Comparison of ENCODE assay signal across 8 cellular contexts in the genomic region with DNA sequence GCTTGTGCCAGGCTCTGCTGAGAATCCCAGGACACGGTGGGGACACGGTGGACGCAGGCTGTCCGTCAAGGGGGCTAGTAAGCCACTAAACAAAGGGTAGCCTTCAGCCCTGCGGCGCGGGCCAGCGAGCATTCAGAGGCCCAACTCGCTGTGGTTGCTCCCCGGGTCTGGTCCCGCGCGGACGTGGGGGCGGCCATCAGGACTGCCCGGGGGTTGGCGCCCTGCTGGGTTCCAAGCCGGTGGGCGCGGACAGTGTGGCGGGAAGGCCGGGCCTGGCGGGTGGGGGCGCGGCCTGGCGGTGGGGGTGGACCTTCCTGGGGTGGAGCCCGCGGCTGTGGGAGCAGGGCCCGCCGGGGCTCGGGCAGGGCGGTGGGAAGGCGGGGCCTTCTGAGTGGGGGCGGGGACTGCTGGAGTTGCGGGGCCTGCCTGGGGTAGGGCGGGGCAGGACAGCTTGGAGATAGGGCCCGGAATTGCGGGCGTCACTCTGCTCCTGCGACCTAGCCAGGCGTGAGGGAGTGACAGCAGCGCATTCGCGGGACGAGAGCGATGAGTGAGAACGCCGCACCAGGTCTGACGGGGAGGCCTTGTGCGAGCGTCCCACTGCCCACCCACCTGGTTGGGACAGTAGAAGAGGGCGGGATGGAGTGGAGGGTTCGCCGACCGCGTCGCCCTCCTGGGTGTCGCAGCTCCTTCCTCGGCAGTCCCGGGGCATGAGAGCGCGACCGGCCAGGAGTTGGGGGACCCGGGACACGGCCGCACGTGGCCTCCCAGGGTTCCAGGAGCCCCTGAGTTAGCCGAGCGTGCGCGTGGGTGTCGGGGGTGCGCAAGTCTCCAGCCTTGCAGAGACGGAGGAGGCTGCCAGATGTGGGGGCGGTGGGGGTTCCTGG. TPM values are rescaled to one million over a fixed set of nuclear protein-coding genes. Genes with fewer than 3 reads are reported as not detected.
DNase-seq lines count a peak whose midpoint lies in the region; ATAC-seq and TF ChIP-seq lines count a peak whose summit lies in the region.

Gene SERHL2, plus strand, starts transcription at position 482 of the 887 bp plus-strand sequence. Its CDS starts 65 bp downstream, at position 547.

- peak within 1 kb of the TSS; percentile 95 to 96 for H4K8ac ChIP-seq in IMR-90 (ENCODE audit: low read depth in 2 of 2, low read length in 2 of 2)

- H3K9me3 ChIP-seq in AG04450 (ENCODE audit: control insufficient read depth, insufficient read depth, low read length) (no peaks in the 10 kb centered on the region; the same call in 1 of the 2 replicates), IMR-90 (ENCODE audit: control insufficient read depth, insufficient read depth, low read length) (no peaks in the 10 kb centered on the region), heart left ventricle (peaks cover 0 to 7% (median 0%) of the 10 kb centered on the region in 12 donors), tibial nerve (no peaks in the 10 kb centered on the region)

- H3K4me1 Mint-ChIP-seq in activated naive CD8-positive, alpha-beta T cell treated with anti-CD3 and anti-CD28 coated beads, Interleukin-2, amount 50 U/mL, for 24 hours: peaks cover 24% of the 10 kb centered on the region

- H3K79me1 ChIP-seq in IMR-90 (ENCODE audit: low read depth in 1 of 2, low read length in 2 of 2): no peaks in the 10 kb centered on the region

- peak within 1 kb of the TSS; percentile 100 for H3K4me2 ChIP-seq in IMR-90 (ENCODE audit: low read depth, low read length)

- H3K4me1 ChIP-seq in IMR-90 (ENCODE audit: control insufficient read depth, insufficient read depth, low read length): peaks cover 2% of the 10 kb centered on the region; the same call in 1 of the 2 replicates
- peaks cover 3 to 14% (median 8%) of the 10 kb centered on the region in 12 donors for H3K4me1 ChIP-seq in heart left ventricle
- H3K4me1 ChIP-seq in tibial nerve: peaks cover 0 to 18% (median 5%) of the 10 kb centered on the region in 4 donors

- H3K9ac ChIP-seq in IMR-90 (ENCODE audit: low read depth, low read length): peak within 1 kb of the TSS; percentile 82

- peak within 1 kb of the TSS; percentile 82 for H4K5ac ChIP-seq in IMR-90 (ENCODE audit: low read depth, low read length)

- POLR2A ChIA-PET in AG04450 (lab: Yijun Ruan, JAX): interaction anchor here (0.7 kb wide), 1 partner anchor 55 kb away, joined by 3 read pairs; no protein-coding TSS in a partner anchor
- POLR2A ChIA-PET in IMR-90 (lab: Charles Lee; ENCODE audit: unreplicated experiment): no interaction called here

- H2AK5ac ChIP-seq in IMR-90 (ENCODE audit: low read depth, low read length): peak within 1 kb of the TSS; percentile 60

- peak within 1 kb of the TSS; percentile 13; the same call in 1 of the 2 replicates for H2BK120ac ChIP-seq in IMR-90 (ENCODE audit: low read depth, low read length)

- no TSS peak for BruUV-seq in IMR-90 (replicated peaks; lab: Mats Ljungman, UMichigan)

- no peaks in the 10 kb centered on the region for H3K9me3 Mint-ChIP-seq in activated naive CD8-positive, alpha-beta T cell treated with anti-CD3 and anti-CD28 coated beads, Interleukin-2, amount 50 U/mL, for 24 hours

- peak within 1 kb of the TSS; percentile 83; the same call in 1 of the 2 replicates for H3K18ac ChIP-seq in IMR-90 (ENCODE audit: low read depth, low read length)

- no peaks in the 10 kb centered on the region for H3K9me1 ChIP-seq in IMR-90 (ENCODE audit: insufficient read depth, low read length)

- peak within 1 kb of the TSS; percentile 80 for H3K4me3 Mint-ChIP-seq in activated naive CD8-positive, alpha-beta T cell treated with anti-CD3 and anti-CD28 coated beads, Interleukin-2, amount 50 U/mL, for 24 hours

- no peak within 1 kb of the TSS for H2BK15ac ChIP-seq in IMR-90 (ENCODE audit: low read depth, low read length)

- TF ChIP-seq CTCF in AG04450 (IDR thresholded peaks at IDR 0.05; ENCODE audit: low read depth, low read length) (no peak), IMR-90 (conservative IDR thresholded peaks at IDR 0.05; ENCODE audit: low read depth, low read length) (no peak), heart left ventricle (IDR thresholded peaks at IDR 0.05) (no peak), tibial nerve (IDR thresholded peaks at IDR 0.05) (no peak)

- H3K27ac ChIP-seq in AG04450 (ENCODE audit: low read depth, low read length) (no peak within 1 kb of the TSS), IMR-90 (ENCODE audit: insufficient read depth, low read length) (peak within 1 kb of the TSS; percentile 39; the same call in 1 of the 2 replicates), heart left ventricle (peak within 1 kb of the TSS in 8 of 12 donors; percentile 31 to 65 (median 52)), tibial nerve (peak within 1 kb of the TSS in 3 of 4 donors; percentile 33 to 75 (median 50))

- peak within 1 kb of the TSS; percentile 7 for H2BK5ac ChIP-seq in IMR-90 (ENCODE audit: low read depth, low read length, poor library complexity, severe bottlenecking)

- H3K36me3 ChIP-seq in IMR-90 (ENCODE audit: control insufficient read depth, insufficient read depth, low read length): no peaks in the 10 kb centered on the region
- no peaks in the 10 kb centered on the region for H3K36me3 ChIP-seq in heart left ventricle
- no peaks in the 10 kb centered on the region for H3K36me3 ChIP-seq in tibial nerve

- CTCF ChIA-PET in AG04450 (lab: Charles Lee) (no interaction called here), IMR-90 (lab: Yijun Ruan, JAX) (no interaction called here)

- H4K91ac ChIP-seq in IMR-90 (ENCODE audit: insufficient read depth, low read depth, low read length): peak within 1 kb of the TSS; percentile 70; the same call in 1 of the 2 replicates

- peak within 1 kb of the TSS; percentile 94 for H2AK9ac ChIP-seq in IMR-90 (replicated peaks; ENCODE audit: low read depth, low read length, poor library complexity)

- in situ Hi-C loops in IMR-90 (cut with MboI; ENCODE audit: low sequenced_read_pairs): no loop called here

- 4% methylated on average over 35 of the region's 75 CpGs; no CpG with 5 or more reads in 1 of the 2 experiments for WGBS in IMR-90 (ENCODE audit: extremely low coverage in 2 of 2, insufficient read length in 1 of 2), 2 experiments
- WGBS in heart left ventricle, 4 donors: 1 to 3% (median 2%) methylated on average over 29 to 75 of the region's 75 CpGs
- 3% methylated on average over 54 to 64 of the region's 75 CpGs for WGBS in tibial nerve, 2 donors

- H3K27ac Mint-ChIP-seq in activated naive CD8-positive, alpha-beta T cell treated with anti-CD3 and anti-CD28 coated beads, Interleukin-2, amount 50 U/mL, for 24 hours: peak within 1 kb of the TSS; percentile 76

- dilution Hi-C loops in IMR-90 (cut with HindIII; ENCODE audit: low sequenced_read_pairs, unreplicated experiment): no loop called here

- peak within 1 kb of the TSS; percentile 90 for H3K4ac ChIP-seq in IMR-90 (ENCODE audit: low read depth, low read length)

- H3K27me3 ChIP-seq in AG04450 (ENCODE audit: control insufficient read depth, insufficient read depth, low read length): peaks cover 15% of the 10 kb centered on the region
- peaks cover 13% of the 10 kb centered on the region for H3K27me3 ChIP-seq in IMR-90 (ENCODE audit: control insufficient read depth, insufficient read depth, low read length)
- peaks cover 0 to 6% (median 0%) of the 10 kb centered on the region in 9 donors for H3K27me3 ChIP-seq in heart left ventricle
- no peaks in the 10 kb centered on the region for H3K27me3 ChIP-seq in tibial nerve

- H3K56ac ChIP-seq in IMR-90 (ENCODE audit: extremely low read depth, insufficient read depth, low read length): peak within 1 kb of the TSS; percentile 46; the same call in 1 of the 2 replicates

- intact Hi-C loops in IMR-90 (cut with micrococcal nuclease) (loop anchor here (5.0 kb wide), 1 partner anchor 386 kb away; no protein-coding TSS in a partner anchor), heart left ventricle (cut with DNase I) (loop anchor here in 2 of 10 donors (5.0 kb wide), 1 partner anchor 41 kb away; no protein-coding TSS in a partner anchor)

- no peak within 1 kb of the TSS for H2BK20ac ChIP-seq in IMR-90 (ENCODE audit: low read depth, low read length)

- peak in 1 of 2 donors; percentile 42 for TF ChIP-seq EP300 in tibial nerve (IDR thresholded peaks at IDR 0.05)

- no peaks in the 10 kb centered on the region for H4K20me1 ChIP-seq in IMR-90 (ENCODE audit: insufficient read depth, low read length)

- peak within 1 kb of the TSS; percentile 56; the same call in 1 of the 2 replicates for H3K23ac ChIP-seq in IMR-90 (ENCODE audit: low read depth, low read length)

- H3K27me3 Mint-ChIP-seq in activated naive CD8-positive, alpha-beta T cell treated with anti-CD3 and anti-CD28 coated beads, Interleukin-2, amount 50 U/mL, for 24 hours: no peaks in the 10 kb centered on the region

- peak within 1 kb of the TSS; percentile 76 for H3K4me3 ChIP-seq in AG04450 (ENCODE audit: low read depth, low read length)
- H3K4me3 ChIP-seq in IMR-90 (ENCODE audit: insufficient read depth, low read depth, low read length): peak within 1 kb of the TSS; percentile 72
- H3K4me3 ChIP-seq in heart left ventricle: peak within 1 kb of the TSS; percentile 18 to 72 (median 64)
- H3K4me3 ChIP-seq in tibial nerve: peak within 1 kb of the TSS; percentile 51 to 75 (median 54)

- no peaks in the 10 kb centered on the region for H3K36me3 Mint-ChIP-seq in activated naive CD8-positive, alpha-beta T cell treated with anti-CD3 and anti-CD28 coated beads, Interleukin-2, amount 50 U/mL, for 24 hours (ENCODE audit: low read depth)

- TF ChIP-seq RAD21 in IMR-90 (IDR thresholded peaks at IDR 0.05; ENCODE audit: low read length): no peak

- peak; percentile 98 for ATAC-seq in IMR-90 (ENCODE audit: low read depth)
- peak; percentile 97 for ATAC-seq in activated naive CD8-positive, alpha-beta T cell treated with anti-CD3 and anti-CD28 coated beads, Interleukin-2, amount 50 U/mL, for 24 hours
- ATAC-seq in heart left ventricle: peak; percentile 89 to 98 (median 96)

- peak within 1 kb of the TSS; percentile 100 for H2AFZ ChIP-seq in IMR-90 (replicated peaks; ENCODE audit: low read length, poor library complexity)

- peak within 1 kb of the TSS; percentile 93 for H3K14ac ChIP-seq in IMR-90 (replicated peaks; ENCODE audit: low read depth, low read length)

- TF ChIP-seq POLR2A in IMR-90 (IDR thresholded peaks at IDR 0.05; ENCODE audit: low read depth, low read length): no peak
- peak in 1 of 2 donors; percentile 40 for TF ChIP-seq POLR2A in heart left ventricle (IDR thresholded peaks at IDR 0.05)
- TF ChIP-seq POLR2A in tibial nerve (IDR thresholded peaks at IDR 0.05): peak in 1 of 2 donors; percentile 47

- DNase-seq in AG04450 (ENCODE audit: low read depth, low spot score) (peak; percentile 33), GM19238 (ENCODE audit: insufficient read length, low spot score) (peak; percentile 70), IMR-90 (peak; percentile 55), T follicular helper cell (ENCODE audit: low read depth) (peak; percentile 72), heart left ventricle (peak; percentile 92 to 97 (median 93)), pons (ENCODE audit: low spot score) (peak; percentile 57), tibial nerve (ENCODE audit: low spot score in 2 of 2) (peak; percentile 77 to 92)
- DNase-seq in activated naive CD8-positive, alpha-beta T cell treated with anti-CD3 and anti-CD28 coated beads, Interleukin-2, amount 50 U/mL, for 24 hours: peak; percentile 96

RNA-seq across cellular contexts. Expression of gene SERHL2, which starts in this region (rescaled TPM):
- polyA plus RNA-seq in AG04450 (2011; rRNA removed) (6.6 and 9.0 TPM in 2 replicates), IMR-90 (2012; rRNA removed) (4.5 and 5.6 TPM in 2 replicates), heart left ventricle (1 to 10 TPM; 1.1 to 3.4 TPM)
- polyA minus RNA-seq in AG04450 (2011; rRNA and poly(A)+ RNA removed): 1.7 and 2.8 TPM in 2 replicates
- total RNA-seq in IMR-90 (2012; rRNA removed) (3.9 and 5.0 TPM in 2 replicates), heart left ventricle (1 to 10 TPM in 8 of 9 donors, under 1 TPM in 1; 0.90 to 5.3 (median 3.5) TPM), tibial nerve (10 to 100 TPM in 2 of 4 donors, 1 to 10 TPM in 2; 3.3 to 14.2 (median 10.8) TPM)
- polyA plus RNA-seq in IMR-90 (2012; cell fraction: cytosol; rRNA removed): 2.5 and 4.1 TPM in 2 replicates
- polyA plus RNA-seq in IMR-90 (2012; cell fraction: nucleus; rRNA removed; ENCODE audit: low replicate concordance): 5.6 and 7.3 TPM in 2 replicates

Comparison
In these comparisons a context has a peak if more than half of its experiments do, and no peak if none do; other contexts are left out.
1. DNase-seq: peak in every context shown above with its lines; median percentile 96 in activated naive CD8-positive, alpha-beta T cell treated with anti-CD3 and anti-CD28 coated beads, Interleukin-2, amount 50 U/mL, for 24 hours; 93 in heart left ventricle; 84 in tibial nerve; 72 in T follicular helper cell; 70 in GM19238; 57 in pons; 55 in IMR-90; 33 in AG04450.